ENCODE assay signal across 1 cellular context in the genomic region with DNA sequence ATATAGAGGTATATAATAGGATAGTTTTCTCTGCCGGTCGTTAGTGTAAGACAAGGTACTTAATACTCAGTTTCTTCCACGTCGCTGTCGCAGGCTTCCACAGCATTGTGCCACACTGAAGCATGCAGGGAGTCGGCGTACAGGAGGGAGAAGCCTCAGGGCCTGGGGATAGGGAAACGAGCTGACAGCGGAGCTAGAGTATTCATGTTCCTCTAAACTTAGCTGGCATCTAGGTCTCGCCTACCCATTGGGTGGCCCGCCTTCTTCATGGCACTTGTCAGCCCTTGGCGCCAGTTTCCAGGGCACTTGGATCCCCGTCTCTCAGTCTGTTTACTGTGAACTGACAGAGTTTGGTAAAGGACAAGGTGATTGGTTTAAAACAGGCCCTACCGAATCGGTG.
TF ChIP-seq lines count a peak whose summit lies in the region.

No MANE protein-coding gene starts in this region.

TF ChIP-seq in IMR-90, 13 proteins besides CTCF, POLR2A, EP300 and RAD21 (continued from another document):
- TF ChIP-seq, protein P1, sequence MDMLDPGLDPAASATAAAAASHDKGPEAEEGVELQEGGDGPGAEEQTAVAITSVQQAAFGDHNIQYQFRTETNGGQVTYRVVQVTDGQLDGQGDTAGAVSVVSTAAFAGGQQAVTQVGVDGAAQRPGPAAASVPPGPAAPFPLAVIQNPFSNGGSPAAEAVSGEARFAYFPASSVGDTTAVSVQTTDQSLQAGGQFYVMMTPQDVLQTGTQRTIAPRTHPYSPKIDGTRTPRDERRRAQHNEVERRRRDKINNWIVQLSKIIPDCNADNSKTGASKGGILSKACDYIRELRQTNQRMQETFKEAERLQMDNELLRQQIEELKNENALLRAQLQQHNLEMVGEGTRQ (IDR thresholded peaks at IDR 0.05; ENCODE audit: low read depth, low read length) = no peak
- no peak for TF ChIP-seq RCOR1 (IDR thresholded peaks at IDR 0.05; ENCODE audit: insufficient replicate concordance, low read length)
- TF ChIP-seq FOS (IDR thresholded peaks at IDR 0.05; ENCODE audit: low read depth, low read length) = no peak
- no peak for TF ChIP-seq MAZ (IDR thresholded peaks at IDR 0.05; ENCODE audit: borderline replicate concordance, low read depth, low read length)
- TF ChIP-seq, protein P2, sequence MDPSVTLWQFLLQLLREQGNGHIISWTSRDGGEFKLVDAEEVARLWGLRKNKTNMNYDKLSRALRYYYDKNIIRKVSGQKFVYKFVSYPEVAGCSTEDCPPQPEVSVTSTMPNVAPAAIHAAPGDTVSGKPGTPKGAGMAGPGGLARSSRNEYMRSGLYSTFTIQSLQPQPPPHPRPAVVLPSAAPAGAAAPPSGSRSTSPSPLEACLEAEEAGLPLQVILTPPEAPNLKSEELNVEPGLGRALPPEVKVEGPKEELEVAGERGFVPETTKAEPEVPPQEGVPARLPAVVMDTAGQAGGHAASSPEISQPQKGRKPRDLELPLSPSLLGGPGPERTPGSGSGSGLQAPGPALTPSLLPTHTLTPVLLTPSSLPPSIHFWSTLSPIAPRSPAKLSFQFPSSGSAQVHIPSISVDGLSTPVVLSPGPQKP (IDR thresholded peaks at IDR 0.05; ENCODE audit: borderline replicate concordance, low read depth, low read length) = no peak
- TF ChIP-seq SMC3 (IDR thresholded peaks at IDR 0.05; ENCODE audit: low read depth, low read length) = no peak
- TF ChIP-seq CEBPB (IDR thresholded peaks at IDR 0.05; ENCODE audit: low read depth, low read length) = no peak
- no peak for TF ChIP-seq NFE2L2 (IDR thresholded peaks at IDR 0.05; ENCODE audit: low read depth, low read length)
- TF ChIP-seq MXI1 (IDR thresholded peaks at IDR 0.05; ENCODE audit: borderline replicate concordance, low read depth, low read length) = no peak
- no peak for TF ChIP-seq MAFK (IDR thresholded peaks at IDR 0.05; ENCODE audit: low read depth, low read length)
- no peak for TF ChIP-seq RFX5 (IDR thresholded peaks at IDR 0.05; ENCODE audit: low read depth, low read length)
- TF ChIP-seq BHLHE40 (IDR thresholded peaks at IDR 0.05; ENCODE audit: low read depth, low read length) = no peak
TF ChIP-seq in IMR-90: peak in this region for 0.
